ENCODE assay signal across 27 cellular contexts in the genomic region with DNA sequence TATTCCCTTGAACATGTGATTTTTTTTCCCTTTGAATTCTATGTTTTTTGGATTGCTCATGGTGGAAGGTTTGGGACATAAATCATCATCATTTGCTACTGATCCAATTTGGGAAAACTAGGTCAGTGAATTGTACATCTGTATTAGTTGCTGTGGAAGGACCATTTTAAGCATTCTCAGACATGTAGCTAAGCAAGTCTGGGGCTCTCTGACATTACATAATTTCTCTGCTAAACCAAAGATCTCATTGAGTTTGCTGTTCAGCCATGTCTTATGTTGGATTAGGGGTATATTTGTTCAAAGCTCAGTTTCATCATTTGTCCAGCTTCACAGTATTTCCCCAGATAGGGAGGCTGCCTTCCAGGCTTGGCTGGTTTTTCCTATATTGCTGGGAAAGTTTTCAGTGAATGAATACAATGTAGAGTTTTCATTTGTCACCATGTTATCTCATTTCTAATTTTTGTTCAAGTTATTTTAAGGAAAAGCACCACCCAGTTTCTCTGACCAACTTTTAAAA.
DNase-seq lines count a peak whose midpoint lies in the region; ATAC-seq, FAIRE-seq and TF ChIP-seq lines count a peak whose summit lies in the region.
"Had no signal": no experiment of that assay in that cellular context is flagged by ENCODE, and none has a peak within 500 bp of the region (broad histone marks: within the 10 kb centered on the region; RNA-seq: fewer than 3 reads in every experiment).

No MANE protein-coding gene starts in this region.

- H3K4me3 ChIP-seq in fibroblast of the aortic adventitia (ENCODE audit: low read depth, low read length) (no peak overlapping the region), skin epidermis (no peak overlapping the region), SK-N-SH (ENCODE audit: low read depth in 2 of 2, low read length in 1 of 2) (no peak overlapping the region)
- H3K4me3 ChIP-seq: transverse colon had no signal

- CTCF ChIA-PET in SK-N-SH (lab: Yijun Ruan, JAX), result interaction anchor here (0.7 to 7.7 kb wide), 4 partner anchors 9 to 96 kb away, joined by 3 to 93 read pairs (median 3); no protein-coding TSS in a partner anchor

- H4K20me1 ChIP-seq in SK-N-SH (ENCODE audit: insufficient read depth), result no peaks in the 10 kb centered on the region

- no peaks in the 10 kb centered on the region for H3K27me3 ChIP-seq in SK-N-SH (ENCODE audit: insufficient read depth)
- H3K27me3 ChIP-seq: BE2C, transverse colon had no signal

- ATAC-seq in left cardiac atrium, result peak; percentile 23 to 88
- ATAC-seq: activated T-cell treated with anti-CD3 and anti-CD28 coated beads, Interleukin-2, amount 50 U/mL, for 4 hours had no signal

- H2AFZ ChIP-seq in SK-N-SH (ENCODE audit: low read depth), result no peak overlapping the region

- no peak for TF ChIP-seq RAD21 in SK-N-SH (IDR thresholded peaks at IDR 0.05; ENCODE audit: low read length)

- POLR2A ChIA-PET in SK-N-SH (lab: Yijun Ruan, JAX), result no interaction called here

- TF ChIP-seq POLR2A in H54 (IDR thresholded peaks at IDR 0.05; ENCODE audit: low read depth, low read length), result no peak

- no peak overlapping the region for H3K4me2 ChIP-seq in SK-N-SH

- H3K9me3 ChIP-seq in SK-N-SH, result no peaks in the 10 kb centered on the region
- H3K9me3 ChIP-seq: BE2C, transverse colon had no signal

- no peaks in the 10 kb centered on the region for H3K79me2 ChIP-seq in SK-N-SH (ENCODE audit: insufficient read depth)

- no peaks in the 10 kb centered on the region for H3K36me3 ChIP-seq in SK-N-SH (replicated peaks in 1 of 2; ENCODE audit: control insufficient read depth in 1 of 2, insufficient read depth in 2 of 2, low read length in 1 of 2)
- H3K36me3 ChIP-seq: BE2C, transverse colon, WERI-Rb-1 had no signal

- H3K9ac ChIP-seq in SK-N-SH, result no peak overlapping the region

- intact Hi-C loops in left cardiac atrium (cut with DNase I) (no loop called here), cardiac septum (cut with DNase I) (no loop called here)

- H3K9me2 ChIP-seq in SK-N-SH, result no peaks in the 10 kb centered on the region

- H3K4me1 ChIP-seq in SK-N-SH (ENCODE audit: control insufficient read depth in 1 of 2, insufficient read depth in 2 of 2, low read depth in 1 of 2, low read length in 1 of 2), result peaks cover 0 to 18% of the 10 kb centered on the region in 2 experiments; a peak in 2 of 4 replicates
- H3K4me1 ChIP-seq: BE2C had no signal

- TF ChIP-seq CTCF in fibroblast of the aortic adventitia (IDR thresholded peaks at IDR 0.05; ENCODE audit: insufficient read depth, low read length) (no peak), SK-N-SH (IDR thresholded peaks at IDR 0.05) (no peak)

- no peak for FAIRE-seq in H54 (lab: Jason Lieb, UNC)
- FAIRE-seq: A204.1, endometrium had no signal

- H3F3A ChIP-seq in SK-N-SH (replicated peaks; ENCODE audit: insufficient read depth), result no peaks in the 10 kb centered on the region

- DNase-seq in left cardiac atrium, result no peak
- no peak for DNase-seq in cardiac septum (ENCODE audit: low spot score)
- peak; percentile 13 for DNase-seq in fibroblast of the aortic adventitia (ENCODE audit: low read depth)
- no peak for DNase-seq in SK-N-SH
- DNase-seq in H54 (ENCODE audit: insufficient read length, low spot score), result no peak
- DNase-seq in GF-D8 (lab: John Stamatoyannopoulos, UW), result no peak
- DNase-seq in HUDEP-2 (lab: John Stamatoyannopoulos, UW; ENCODE audit: unreplicated experiment in 76 of 76), result no peak
- DNase-seq: activated CD4-positive, alpha-beta T cell treated with anti-CD3 and anti-CD28 coated beads, Interleukin-2, amount 10 ng/mL, durations not matched to agents 24 days and 14 days; activated naive CD4-positive, alpha-beta T cell treated with Interleukin-2 at 50 U/mL for 16 hours; activated T-cell treated with anti-CD3 and anti-CD28 coated beads, Interleukin-2, amount 50 U/mL, for 4 hours; BE2C; central memory CD4-positive, alpha-beta T cell; DMS79 treated with DMSO at 0.1 percent for 48 hours; H9; Kasumi-1; mesenchymal stem cell; naive B cell; NCI-H187 treated with DMSO at 0.1 percent for 48 hours; NCI-H526; RPMI8226; stimulated activated naive CD4-positive, alpha-beta T cell treated with Interleukin-2 at 50 U/mL for 16 hours; T-helper 9 cell; transverse colon; WERI-Rb-1 had no signal

- H3K27ac ChIP-seq in skin epidermis (peak overlapping the region in 13 of 21 experiments; percentile 2 to 82 (median 49)), SK-N-SH (ENCODE audit: low read depth in 2 of 2, low read length in 1 of 2) (no peak overlapping the region)
- H3K27ac ChIP-seq: transverse colon, WERI-Rb-1 had no signal

- TF ChIP-seq EP300 in SK-N-SH (IDR thresholded peaks at IDR 0.05; ENCODE audit: borderline replicate concordance in 1 of 2, low read depth in 1 of 2, low read length in 1 of 2), result no peak

TF ChIP-seq in SK-N-SH, 30 proteins besides CTCF, POLR2A, EP300 and RAD21:
- no peak for TF ChIP-seq YY1 (IDR thresholded peaks at IDR 0.05; ENCODE audit: low read depth)
TF ChIP-seq in SK-N-SH: peak in this region for 0.

Comparison
In these comparisons a context has a peak if more than half of its experiments do, and no peak if none do; other contexts are left out.
1. H3K27ac ChIP-seq: peak in skin epidermis (13 of 21); none in SK-N-SH (0 of 2).